ENCODE assay signal across 7 cellular contexts in genomic region chrX:118117069-118117405, GRCh38. TPM values are rescaled to one million over a fixed set of nuclear protein-coding genes. Genes with fewer than 3 reads are reported as not detected.
DNase-seq lines count a peak whose midpoint lies in the region; ATAC-seq and TF ChIP-seq lines count a peak whose summit lies in the region.

No MANE protein-coding gene starts in this region.

- intact Hi-C loops in posterior vena cava (cut with DNase I): no loop called here

- ATAC-seq in GM21723 (IDR thresholded peaks at IDR 0.05; ENCODE audit: unreplicated experiment) (peak; percentile 32), T-helper 17 cell (no peak)

- TF ChIP-seq CTCF in glutamatergic neuron (IDR thresholded peaks at IDR 0.05; ENCODE audit: partially characterized antibody, unreplicated experiment) (no peak), retinal pigment epithelial cell (conservative IDR thresholded peaks at IDR 0.05; ENCODE audit: low read depth, low read length) (no peak)

- peak overlapping the region; percentile 47 for H3K4me3 Mint-ChIP-seq in T-helper 17 cell
- H3K4me3 Mint-ChIP-seq in glutamatergic neuron (ENCODE audit: unreplicated experiment): peak overlapping the region; percentile 71

- no peak overlapping the region for H3K27ac Mint-ChIP-seq in T-helper 17 cell
- H3K27ac Mint-ChIP-seq in glutamatergic neuron (ENCODE audit: unreplicated experiment): no peak overlapping the region

- DNase-seq in T-helper 17 cell: no peak
- no peak for DNase-seq in glutamatergic neuron
- no peak for DNase-seq in retinal pigment epithelial cell (ENCODE audit: low read depth)
- DNase-seq in SW480 (ENCODE audit: low spot score): no peak
- DNase-seq in posterior vena cava (ENCODE audit: low spot score): no peak
- DNase-seq in GM03348 (ENCODE audit: low spot score): no peak

- H3K9me3 ChIP-seq in T-helper 17 cell (ENCODE audit: control insufficient read depth, low read length, poor library complexity, severe bottlenecking): no peaks in the 10 kb centered on the region

- peaks cover 22% of the 10 kb centered on the region for H3K27me3 Mint-ChIP-seq in T-helper 17 cell
- peaks cover 3% of the 10 kb centered on the region for H3K27me3 Mint-ChIP-seq in glutamatergic neuron (ENCODE audit: unreplicated experiment)

- peak overlapping the region; percentile 62 for H3K4me3 ChIP-seq in retinal pigment epithelial cell (ENCODE audit: low read length)

- no peaks in the 10 kb centered on the region for H3K9me3 Mint-ChIP-seq in glutamatergic neuron (ENCODE audit: unreplicated experiment)

- H3K4me1 Mint-ChIP-seq in T-helper 17 cell: peaks cover 3% of the 10 kb centered on the region
- H3K4me1 Mint-ChIP-seq in glutamatergic neuron (ENCODE audit: low read depth, unreplicated experiment): peaks cover 2% of the 10 kb centered on the region

- peaks cover 4% of the 10 kb centered on the region for H3K36me3 Mint-ChIP-seq in T-helper 17 cell (ENCODE audit: low read depth)
- H3K36me3 Mint-ChIP-seq in glutamatergic neuron (ENCODE audit: unreplicated experiment): no peaks in the 10 kb centered on the region

RNA-seq across cellular contexts. Expression of gene KLHL13, which starts 0.4 kb away (rescaled TPM):
- under 1 TPM; 0.20 to 0.96 TPM for total RNA-seq in T-helper 17 cell
- 46.9 TPM for total RNA-seq in glutamatergic neuron (ENCODE audit: unreplicated experiment)
- 10 to 100 TPM; 10.3 to 13.0 TPM for total RNA-seq in posterior vena cava

Comparison
In these comparisons a context has a peak if more than half of its experiments do, and no peak if none do; other contexts are left out.
1. RNA of gene KLHL13, which starts 0.4 kb away (total RNA-seq): 46.9 TPM in glutamatergic neuron (single experiment) and 10.3 to 13.0 TPM in posterior vena cava; 0.20 to 0.96 TPM in T-helper 17 cell; every median in the first group is over 4 times any median in the second.